ENCODE assay signal across 22 cellular contexts in genomic region chr18:26312196-26312595, GRCh38.
DNase-seq lines count a peak whose midpoint lies in the region; ATAC-seq and TF ChIP-seq lines count a peak whose summit lies in the region.
"Had no signal": no experiment of that assay in that cellular context is flagged by ENCODE, and none has a peak within 500 bp of the region (broad histone marks: within the 10 kb centered on the region; RNA-seq: fewer than 3 reads in every experiment).

No MANE protein-coding gene starts in this region.

- no peaks in the 10 kb centered on the region for H3K9me3 ChIP-seq in SK-N-SH
- H3K9me3 ChIP-seq in neuronal stem cell (replicated peaks in 1 of 2; ENCODE audit: control insufficient read depth in 2 of 2, insufficient read depth in 1 of 2, low read depth in 1 of 2, low read length in 2 of 2), result no peaks in the 10 kb centered on the region
- no peaks in the 10 kb centered on the region for H3K9me3 ChIP-seq in CD8-positive, alpha-beta memory T cell (ENCODE audit: low read length)
- no peaks in the 10 kb centered on the region for H3K9me3 ChIP-seq in breast epithelium
- H3K9me3 ChIP-seq: Peyer's patch had no signal

- H3K4me3 ChIP-seq in SK-N-SH (ENCODE audit: low read depth in 2 of 2, low read length in 1 of 2) (no peak overlapping the region), neuronal stem cell (ENCODE audit: low read length in 2 of 2) (no peak overlapping the region), breast epithelium (no peak overlapping the region)
- H3K4me3 ChIP-seq in CD8-positive, alpha-beta memory T cell (ENCODE audit: low read length), result no peak overlapping the region
- H3K4me3 ChIP-seq: Peyer's patch had no signal

- peaks cover 0 to 4% of the 10 kb centered on the region in 2 experiments; a peak in 1 of 4 replicates for H3K4me1 ChIP-seq in SK-N-SH (ENCODE audit: control insufficient read depth in 1 of 2, insufficient read depth in 2 of 2, low read depth in 1 of 2, low read length in 1 of 2)
- H3K4me1 ChIP-seq in neuronal stem cell (ENCODE audit: control insufficient read depth in 2 of 2, insufficient read depth in 1 of 2, low read depth in 1 of 2, low read length in 2 of 2), result peaks cover 5 to 10% of the 10 kb centered on the region in 2 donors
- no peaks in the 10 kb centered on the region for H3K4me1 ChIP-seq in CD8-positive, alpha-beta memory T cell (ENCODE audit: insufficient read depth, low read length)
- no peaks in the 10 kb centered on the region for H3K4me1 ChIP-seq in breast epithelium
- H3K4me1 ChIP-seq: Peyer's patch had no signal

- intact Hi-C loops in breast epithelium (cut with DNase I; ENCODE audit: low total_unique reads), result no loop called here

- H3K4me3 Mint-ChIP-seq in CD8-positive, alpha-beta memory T cell, result no peak overlapping the region
- H3K4me3 Mint-ChIP-seq: CD4-positive, alpha-beta T cell; HFFc6; T-cell had no signal

- H4K91ac ChIP-seq in neuronal stem cell (ENCODE audit: low read depth, low read length, poor library complexity), result no peak overlapping the region

- no peak for TF ChIP-seq POLR2A in breast epithelium (IDR thresholded peaks at IDR 0.05)

- H2AFZ ChIP-seq in SK-N-SH (ENCODE audit: low read depth) (no peak overlapping the region), neuronal stem cell (ENCODE audit: low read length) (no peak overlapping the region)

- peaks cover 9 to 13% (median 11%) of the 10 kb centered on the region in 3 donors for H3K36me3 Mint-ChIP-seq in CD8-positive, alpha-beta memory T cell

- no peak overlapping the region for H3K4ac ChIP-seq in neuronal stem cell (ENCODE audit: low read length)

- no peak overlapping the region for H2BK12ac ChIP-seq in neuronal stem cell (ENCODE audit: low read length)

- H3K23ac ChIP-seq in neuronal stem cell (ENCODE audit: low read depth, low read length, poor library complexity), result no peak overlapping the region

- POLR2A ChIA-PET in SK-N-SH (lab: Yijun Ruan, JAX), result no interaction called here
- POLR2A ChIA-PET in CD8-positive, alpha-beta memory T cell (lab: Charles Lee), result no interaction called here

- H4K8ac ChIP-seq in neuronal stem cell (ENCODE audit: low read depth, low read length), result no peak overlapping the region

- H3K4me2 ChIP-seq in SK-N-SH, result no peak overlapping the region
- no peak overlapping the region for H3K4me2 ChIP-seq in neuronal stem cell (ENCODE audit: insufficient read depth, low read length, poor library complexity, severe bottlenecking)

- H3K27ac ChIP-seq in SK-N-SH (ENCODE audit: low read depth in 2 of 2, low read length in 1 of 2) (no peak overlapping the region), neuronal stem cell (replicated peaks; ENCODE audit: low read length) (no peak overlapping the region), breast epithelium (no peak overlapping the region)
- no peak overlapping the region for H3K27ac ChIP-seq in CD8-positive, alpha-beta memory T cell (ENCODE audit: low read depth, low read length)
- H3K27ac ChIP-seq: HL-60, Peyer's patch had no signal

- peaks cover 0 to 2% of the 10 kb centered on the region in 2 donors for H3K27me3 Mint-ChIP-seq in CD8-positive, alpha-beta memory T cell
- H3K27me3 Mint-ChIP-seq: CD4-positive, alpha-beta T cell; T-cell had no signal

- ATAC-seq in SK-N-SH treated with all-trans-retinoic acid at 6 μM for 48 hours (no peak), GM19351 (IDR thresholded peaks at IDR 0.05; ENCODE audit: unreplicated experiment) (no peak)
- ATAC-seq: T-cell had no signal

- H3K27me3 ChIP-seq in SK-N-SH (ENCODE audit: insufficient read depth) (no peaks in the 10 kb centered on the region), neuronal stem cell (ENCODE audit: control insufficient read depth in 3 of 3, insufficient read depth in 3 of 3, low read depth in 1 of 3, low read length in 3 of 3) (no peaks in the 10 kb centered on the region), breast epithelium (no peaks in the 10 kb centered on the region)
- no peaks in the 10 kb centered on the region for H3K27me3 ChIP-seq in CD8-positive, alpha-beta memory T cell (ENCODE audit: insufficient read depth, low read length, poor library complexity, severe bottlenecking)
- H3K27me3 ChIP-seq: Peyer's patch had no signal

- no peaks in the 10 kb centered on the region for H3K79me1 ChIP-seq in neuronal stem cell (ENCODE audit: low read depth, low read length)

- DNase-seq in SK-N-SH, result peak; percentile 15
- DNase-seq in NCI-H1417 treated with DMSO at 0.1 percent for 48 hours (lab: John Stamatoyannopoulos, UW), result peak; percentile 1
- DNase-seq in iPS-NIHi11 (ENCODE audit: low spot score), result peak; percentile 23
- DNase-seq in neuronal stem cell (ENCODE audit: low spot score), result peak; percentile 8
- no peak for DNase-seq in CD8-positive, alpha-beta memory T cell
- DNase-seq in breast epithelium (ENCODE audit: low spot score in 2 of 2), result no peak
- DNase-seq: CD4-positive, alpha-beta T cell; HFFc6; IMR-90; Kasumi-1; MM.1S; NCI-H1092 treated with DMSO at 0.1 percent for 48 hours; NCI-H1694 treated with DMSO at 0.1 percent for 48 hours; NCI-H2107; NCI-H226; NCI-H524 treated with DMSO at 0.1 percent for 48 hours; NK-92 treated with Interleukin-12 subunit alpha and Interleukin-12 subunit beta, amount 100 ng/mL, for 24 hours; Peyer's patch; T-cell had no signal

- no peak overlapping the region for H2BK5ac ChIP-seq in neuronal stem cell (ENCODE audit: low read length)

- no peaks in the 10 kb centered on the region for H3K9me2 ChIP-seq in SK-N-SH

- H2BK120ac ChIP-seq in neuronal stem cell (ENCODE audit: low read depth, low read length), result no peak overlapping the region

- WGBS in SK-N-SH (ENCODE audit: low lambda C conversion rate), result 75% methylated on average over 1 of the region's 1 CpG
- WGBS in neuronal stem cell (ENCODE audit: extremely low coverage in 2 of 2, insufficient read length in 2 of 2, insufficient replicate concordance in 1 of 2), 2 donors, result no CpG with 5 or more reads among the region's 1 CpG

- no peaks in the 10 kb centered on the region for H3F3A ChIP-seq in SK-N-SH (replicated peaks; ENCODE audit: insufficient read depth)

- H2AK5ac ChIP-seq in neuronal stem cell (ENCODE audit: low read depth, low read length), result no peak overlapping the region

- no peak for TF ChIP-seq CTCF in SK-N-SH (IDR thresholded peaks at IDR 0.05)
- TF ChIP-seq CTCF in breast epithelium (IDR thresholded peaks at IDR 0.05), result no peak

- H3K36me3 ChIP-seq in SK-N-SH (replicated peaks in 1 of 2; ENCODE audit: control insufficient read depth in 1 of 2, insufficient read depth in 2 of 2, low read length in 1 of 2) (no peaks in the 10 kb centered on the region), neuronal stem cell (replicated peaks in 1 of 2; ENCODE audit: control insufficient read depth in 2 of 2, insufficient read depth in 2 of 2, low read length in 2 of 2) (no peaks in the 10 kb centered on the region), breast epithelium (no peaks in the 10 kb centered on the region)
- H3K36me3 ChIP-seq in CD8-positive, alpha-beta memory T cell (ENCODE audit: insufficient read depth, low read length), result no peaks in the 10 kb centered on the region
- H3K36me3 ChIP-seq: Peyer's patch had no signal

- H3K9ac ChIP-seq in SK-N-SH (no peak overlapping the region), neuronal stem cell (ENCODE audit: low read depth, low read length, poor library complexity) (no peak overlapping the region)

- CTCF ChIA-PET in SK-N-SH (lab: Yijun Ruan, JAX), result interaction anchor here (1.5 kb wide), 1 partner anchor 9 kb away, joined by 4 read pairs; no protein-coding TSS in a partner anchor
- CTCF ChIA-PET in CD8-positive, alpha-beta memory T cell (lab: Charles Lee), result no interaction called here

- no peak overlapping the region for H3K18ac ChIP-seq in neuronal stem cell (ENCODE audit: low read length)

- H3K27ac Mint-ChIP-seq in CD8-positive, alpha-beta memory T cell, result peak overlapping the region in 1 of 8 donors; percentile 6
- H3K27ac Mint-ChIP-seq: CD4-positive, alpha-beta T cell; HFFc6; T-cell had no signal

- H2BK15ac ChIP-seq in neuronal stem cell (ENCODE audit: low read length), result no peak overlapping the region

- peak; percentile 8; the same call in 1 of the 2 replicates for TF ChIP-seq RAD21 in SK-N-SH (IDR thresholded peaks at IDR 0.05; ENCODE audit: low read length)

- no peaks in the 10 kb centered on the region for H3K4me1 Mint-ChIP-seq in CD8-positive, alpha-beta memory T cell

- no peaks in the 10 kb centered on the region for H3K9me3 Mint-ChIP-seq in CD8-positive, alpha-beta memory T cell
- H3K9me3 Mint-ChIP-seq: CD4-positive, alpha-beta T cell; HFFc6; T-cell had no signal

- no peaks in the 10 kb centered on the region for H3K79me2 ChIP-seq in SK-N-SH (ENCODE audit: insufficient read depth)

- no peak overlapping the region for H3K14ac ChIP-seq in neuronal stem cell (ENCODE audit: low read length)

- no peak for TF ChIP-seq EP300 in SK-N-SH (IDR thresholded peaks at IDR 0.05; ENCODE audit: borderline replicate concordance in 1 of 2, low read depth in 1 of 2, low read length in 1 of 2)

- H4K20me1 ChIP-seq in SK-N-SH (ENCODE audit: insufficient read depth), result no peaks in the 10 kb centered on the region

TF ChIP-seq in SK-N-SH, 30 proteins besides CTCF, POLR2A, EP300 and RAD21:
- TF ChIP-seq GABPA (IDR thresholded peaks at IDR 0.05; ENCODE audit: low read depth) (no peak), RFX5 (IDR thresholded peaks at IDR 0.05; ENCODE audit: low read length) (no peak), RXRA (IDR thresholded peaks at IDR 0.05; ENCODE audit: borderline replicate concordance, low read depth) (no peak), TCF12 (IDR thresholded peaks at IDR 0.05) (no peak), ELF1 (IDR thresholded peaks at IDR 0.05) (no peak), TEAD4 (IDR thresholded peaks at IDR 0.05; ENCODE audit: borderline replicate concordance, insufficient read depth) (no peak), GATA2 (CRISPR knock-in tag; IDR thresholded peaks at IDR 0.05) (no peak)

TF ChIP-seq in SK-N-SH treated with all-trans-retinoic acid at 6 μM for 48 hours, 23 proteins besides CTCF, POLR2A, EP300 and RAD21 (continues in another document):
- no peak for TF ChIP-seq ISL1 (CRISPR knock-in tag; IDR thresholded peaks at IDR 0.05)
- no peak for TF ChIP-seq ESRRG (CRISPR knock-in tag; IDR thresholded peaks at IDR 0.05)
- no peak for TF ChIP-seq ZC3H10 (CRISPR knock-in tag; IDR thresholded peaks at IDR 0.05)
- no peak for TF ChIP-seq PATZ1 (CRISPR knock-in tag; IDR thresholded peaks at IDR 0.05; ENCODE audit: borderline replicate concordance)

Comparison
In these comparisons a context has a peak if more than half of its experiments do, and no peak if none do; other contexts are left out.
1. DNase-seq: peak in SK-N-SH (single experiment), NCI-H1417 treated with DMSO at 0.1 percent for 48 hours (single experiment), iPS-NIHi11 (single experiment) and neuronal stem cell (single experiment); none in CD8-positive, alpha-beta memory T cell (0 of 5) and breast epithelium (0 of 2).